In genomic region chr3:47250309-47251060, GRCh38 we compare ENCODE assay signal across 8 cellular contexts. TPM values are rescaled to one million over a fixed set of nuclear protein-coding genes. Genes with fewer than 3 reads are reported as not detected.
DNase-seq lines count a peak whose midpoint lies in the region; ATAC-seq and TF ChIP-seq lines count a peak whose summit lies in the region.

No MANE protein-coding gene starts in this region.

- H3K36me3 ChIP-seq in SK-N-SH (replicated peaks in 1 of 2; ENCODE audit: control insufficient read depth in 1 of 2, insufficient read depth in 2 of 2, low read length in 1 of 2) (no peaks in the 10 kb centered on the region), spleen (no peaks in the 10 kb centered on the region)

- H2AFZ ChIP-seq in SK-N-SH (ENCODE audit: low read depth), result no peak overlapping the region

- TF ChIP-seq EP300 in SK-N-SH (IDR thresholded peaks at IDR 0.05; ENCODE audit: borderline replicate concordance in 1 of 2, low read depth in 1 of 2, low read length in 1 of 2), result no peak

- no peaks in the 10 kb centered on the region for H3K9me3 ChIP-seq in SK-N-SH
- no peaks in the 10 kb centered on the region for H3K9me3 ChIP-seq in spleen

- no peak overlapping the region for H3K4me2 ChIP-seq in SK-N-SH

- CTCF ChIA-PET in SK-N-SH (lab: Yijun Ruan, JAX), result interaction anchor here (0.7 to 2.8 kb wide), 12 partner anchors 10 to 231 kb away, joined by 3 to 16 read pairs (median 4); no protein-coding TSS in a partner anchor

- intact Hi-C loops in head of caudate nucleus (cut with DNase I) (no loop called here), spleen (cut with DNase I; ENCODE audit: low total_unique reads) (no loop called here)

- no peak overlapping the region for H3K9ac ChIP-seq in SK-N-SH

- no peaks in the 10 kb centered on the region for H3K79me2 ChIP-seq in SK-N-SH (ENCODE audit: insufficient read depth)

- H3K4me3 ChIP-seq in SK-N-SH (ENCODE audit: low read depth in 2 of 2, low read length in 1 of 2) (no peak overlapping the region), spleen (no peak overlapping the region)

- TF ChIP-seq RAD21 in SK-N-SH (IDR thresholded peaks at IDR 0.05; ENCODE audit: low read length), result peak; percentile 62

- 75% methylated on average over 7 of the region's 7 CpGs for WGBS in SK-N-SH (ENCODE audit: low lambda C conversion rate)
- WGBS in spleen, 5 donors, result 58 to 74% (median 66%) methylated on average over 7 of the region's 7 CpGs

- no peak for TF ChIP-seq POLR2A in spleen (IDR thresholded peaks at IDR 0.05)

- peak; percentile 44 for TF ChIP-seq CTCF in SK-N-SH (IDR thresholded peaks at IDR 0.05)
- TF ChIP-seq CTCF in spleen (IDR thresholded peaks at IDR 0.05 in 8 of 11, conservative IDR thresholded peaks at IDR 0.05 in 3 of 11), result peak in 7 of 11 experiments; percentile 11 to 52 (median 32)

- H3K27me3 ChIP-seq in SK-N-SH (ENCODE audit: insufficient read depth) (no peaks in the 10 kb centered on the region), spleen (replicated peaks in 1 of 7) (no peaks in the 10 kb centered on the region)

- H3K4me1 ChIP-seq in SK-N-SH (ENCODE audit: control insufficient read depth in 1 of 2, insufficient read depth in 2 of 2, low read depth in 1 of 2, low read length in 1 of 2) (no peaks in the 10 kb centered on the region; a peak in 1 of 4 replicates), spleen (peaks cover 0 to 17% (median 2%) of the 10 kb centered on the region in 6 donors)

- no peaks in the 10 kb centered on the region for H3K9me2 ChIP-seq in SK-N-SH

- no peak overlapping the region for H3K27ac ChIP-seq in SK-N-SH (ENCODE audit: low read depth in 2 of 2, low read length in 1 of 2)
- no peak overlapping the region for H3K27ac ChIP-seq in spleen

- POLR2A ChIA-PET in SK-N-SH (lab: Yijun Ruan, JAX), result no interaction called here

- peak; percentile 38 for DNase-seq in SIG-M5 treated with dmso at 0.1 percent for 504 hours (lab: John Stamatoyannopoulos, UW; ENCODE audit: unreplicated experiment)
- no peak for DNase-seq in SIG-M5 (lab: John Stamatoyannopoulos, UW)
- DNase-seq in SK-N-SH, result peak; percentile 67
- peak in 31 of 42 donors; percentile 7 to 72 (median 34) for DNase-seq in head of caudate nucleus
- DNase-seq in spleen, result peak; percentile 47
- no peak for DNase-seq in DMS153 (lab: John Stamatoyannopoulos, UW)
- DNase-seq in NCI-H1048 (lab: John Stamatoyannopoulos, UW), result no peak

- no peaks in the 10 kb centered on the region for H4K20me1 ChIP-seq in SK-N-SH (ENCODE audit: insufficient read depth)

- ATAC-seq in GM18517 (IDR thresholded peaks at IDR 0.05; ENCODE audit: unreplicated experiment), result no peak

- H3F3A ChIP-seq in SK-N-SH (replicated peaks; ENCODE audit: insufficient read depth), result no peaks in the 10 kb centered on the region

TF ChIP-seq in SK-N-SH, 30 proteins besides CTCF, POLR2A, EP300 and RAD21:
- no peak for TF ChIP-seq POLR2AphosphoS5 (IDR thresholded peaks at IDR 0.05; ENCODE audit: low read depth, low read length)
- TF ChIP-seq YY1 (IDR thresholded peaks at IDR 0.05; ENCODE audit: low read depth), result no peak
- TF ChIP-seq SMC3 (IDR thresholded peaks at IDR 0.05; ENCODE audit: low read depth, low read length), result peak; percentile 45
- TF ChIP-seq RCOR1 (IDR thresholded peaks at IDR 0.05; ENCODE audit: low read length), result no peak
- TF ChIP-seq TAF1 (IDR thresholded peaks at IDR 0.05; ENCODE audit: borderline replicate concordance, low read depth, low read length), result no peak

RNA-seq across cellular contexts. Expression of gene KIF9, which starts 32.1 kb away (rescaled TPM):
- polyA plus RNA-seq in SK-N-SH (2012; rRNA removed) (23.9 and 31.8 TPM in 2 replicates), spleen (10 to 100 TPM in 1 of 3 donors, 1 to 10 TPM in 2; 3.8 to 12.3 (median 6.8) TPM)
- polyA plus RNA-seq in SK-N-SH (2012; cell fraction: cytosol; rRNA removed), result 34.3 and 51.1 TPM in 2 replicates
- 15.1 and 15.6 TPM in 2 replicates for polyA plus RNA-seq in SK-N-SH (2012; cell fraction: nucleus; rRNA removed)
- total RNA-seq in spleen, result 10 to 100 TPM in 2 of 7 donors, 1 to 10 TPM in 5; 3.9 to 15.8 (median 6.6) TPM

RNA-seq across cellular contexts. Expression of gene KLHL18, which starts 32.3 kb away (rescaled TPM):
- polyA plus RNA-seq in SK-N-SH (2012; rRNA removed) (47.0 and 55.2 TPM in 2 replicates), spleen (10 to 100 TPM; 19.2 to 28.3 (median 26.9) TPM)
- polyA plus RNA-seq in SK-N-SH (2012; cell fraction: cytosol; rRNA removed), result 40.2 and 48.3 TPM in 2 replicates
- 24.7 and 31.3 TPM in 2 replicates for polyA plus RNA-seq in SK-N-SH (2012; cell fraction: nucleus; rRNA removed)
- total RNA-seq in spleen, result 10 to 100 TPM; 22.0 to 44.6 (median 31.3) TPM

Comparison
In these comparisons a context has a peak if more than half of its experiments do, and no peak if none do; other contexts are left out.
1. DNase-seq: peak in SIG-M5 treated with dmso at 0.1 percent for 504 hours (single experiment), SK-N-SH (single experiment), head of caudate nucleus (31 of 42) and spleen (single experiment); none in SIG-M5 (single experiment), DMS153 (single experiment) and NCI-H1048 (single experiment).